ENCODE assay signal across 1 cellular context in genomic region chr6:5425267-5425666, GRCh38.
TF ChIP-seq lines count a peak whose summit lies in the region.

No MANE protein-coding gene starts in this region.

TF ChIP-seq in IMR-90, 13 proteins besides CTCF, POLR2A, EP300 and RAD21:
- TF ChIP-seq BHLHE40 (IDR thresholded peaks at IDR 0.05; ENCODE audit: low read depth, low read length) (peak; percentile 88), NFE2L2 (IDR thresholded peaks at IDR 0.05; ENCODE audit: low read depth, low read length) (no peak)
